ENCODE assay signal across 9 cellular contexts in genomic region chr3:31917303-31917903, GRCh38.
DNase-seq lines count a peak whose midpoint lies in the region; ATAC-seq, FAIRE-seq and TF ChIP-seq lines count a peak whose summit lies in the region.
"Had no signal": no experiment of that assay in that cellular context is flagged by ENCODE, and none has a peak within 500 bp of the region (broad histone marks: within the 10 kb centered on the region; RNA-seq: fewer than 3 reads in every experiment).

No MANE protein-coding gene starts in this region.

- H3K27ac ChIP-seq in HepG2 (ENCODE audit: extremely low read length, insufficient read depth, low read length) (peak overlapping the region; percentile 1), right lobe of liver (peak overlapping the region in 1 of 3 donors; percentile 11), duodenal mucosa (ENCODE audit: low read depth, low read length) (no peak overlapping the region), uterus (peak overlapping the region; percentile 54 to 57)

- CTCF ChIA-PET in HepG2 (lab: Yijun Ruan, JAX; ENCODE audit: low intra/inter-chr PET ratio, low total read pairs): no interaction called here

- H3K9me3 ChIP-seq in HepG2 (ENCODE audit: low read length) (peaks cover 8% of the 10 kb centered on the region; the same call in 1 of the 2 replicates), right lobe of liver (no peaks in the 10 kb centered on the region), duodenal mucosa (ENCODE audit: control insufficient read depth in 1 of 2, low read length in 2 of 2) (peaks cover 0 to 4% of the 10 kb centered on the region in 2 donors), uterus (peaks cover 0 to 12% of the 10 kb centered on the region in 2 donors)

- H3K4me3 ChIP-seq in HepG2 (replicated peaks in 1 of 3; ENCODE audit: insufficient read depth in 1 of 3, low read depth in 2 of 3, low read length in 3 of 3) (no peak overlapping the region), right lobe of liver (no peak overlapping the region), duodenal mucosa (ENCODE audit: low read depth in 1 of 2, low read length in 2 of 2) (peak overlapping the region; percentile 25 to 44), uterus (peak overlapping the region in 1 of 2 donors; percentile 14)

- peak; percentile 32; the same call in 2 of the 3 replicates for ATAC-seq in HepG2
- ATAC-seq in right lobe of liver: no peak
- ATAC-seq in HG03139 (IDR thresholded peaks at IDR 0.05; ENCODE audit: unreplicated experiment): peak; percentile 66

- no peaks in the 10 kb centered on the region for H4K20me1 ChIP-seq in HepG2 (ENCODE audit: insufficient read depth, low read length)

- BruUV-seq in HepG2 (replicated peaks; lab: Mats Ljungman, UMichigan): no TSS peak

- no peak for TF ChIP-seq POLR2A in HepG2 (IDR thresholded peaks at IDR 0.05; ENCODE audit: insufficient read depth in 1 of 2, low read depth in 2 of 2, low read length in 2 of 2)
- TF ChIP-seq POLR2A in right lobe of liver (IDR thresholded peaks at IDR 0.05): no peak
- no peak for TF ChIP-seq POLR2A in uterus (IDR thresholded peaks at IDR 0.05)

- 53% methylated on average over 3 of the region's 3 CpGs for whole genome bisulfite sequencing in HepG2 (ENCODE audit: low lambda C conversion rate)
- WGBS in right lobe of liver (ENCODE audit: insufficient coverage, low coverage, low lambda C conversion rate, missing lambda C conversion rate): 22% methylated on average over 3 of the region's 3 CpGs

- TF ChIP-seq CTCF in HepG2 (CRISPR knock-in tag; IDR thresholded peaks at IDR 0.05) (no peak), right lobe of liver (IDR thresholded peaks at IDR 0.05) (no peak), uterus (IDR thresholded peaks at IDR 0.05) (no peak)

- H3K36me3 ChIP-seq in HepG2 (replicated peaks in 1 of 2; ENCODE audit: control insufficient read depth in 1 of 2, insufficient read depth in 2 of 2, low read length in 2 of 2) (no peaks in the 10 kb centered on the region), right lobe of liver (no peaks in the 10 kb centered on the region), duodenal mucosa (ENCODE audit: control insufficient read depth in 1 of 2, insufficient read depth in 2 of 2, low read length in 2 of 2) (no peaks in the 10 kb centered on the region), uterus (no peaks in the 10 kb centered on the region)

- in situ Hi-C loops in HepG2 (cut with HindIII; ENCODE audit: extremely low pct_ligation_motif_present, low pct_unique_long_range_greater_than_20kb): no loop called here

- FAIRE-seq in HepG2 (lab: Jason Lieb, UNC): no peak

- TF ChIP-seq EP300 in HepG2 (IDR thresholded peaks at IDR 0.05; ENCODE audit: low read depth in 2 of 2, low read length in 2 of 2) (no peak), HepG2 (CRISPR knock-in tag; IDR thresholded peaks at IDR 0.05; ENCODE audit: borderline replicate concordance) (no peak)

- DNase-seq in HepG2 (ENCODE audit: low spot score) (no peak), right lobe of liver (no peak), uterus (no peak), NCI-H1048 (lab: John Stamatoyannopoulos, UW) (no peak), NCI-H2171 (lab: John Stamatoyannopoulos, UW) (no peak), LoVo (ENCODE audit: low spot score) (no peak)
- DNase-seq: DMS79 had no signal

- peaks cover 59% of the 10 kb centered on the region for H3K79me2 ChIP-seq in HepG2 (ENCODE audit: insufficient read depth, low read length)

- POLR2A ChIA-PET in HepG2 (lab: Yijun Ruan, JAX): no interaction called here

- peak overlapping the region; percentile 53 for H3K4me2 ChIP-seq in HepG2 (ENCODE audit: low read depth, low read length)

- intact Hi-C loops in HepG2 (cut with micrococcal nuclease; ENCODE audit: unreplicated experiment) (loop anchor here (5.0 kb wide), 1 partner anchor 55 kb away; no protein-coding TSS in a partner anchor), right lobe of liver (cut with DNase I) (no loop called here), uterus (cut with DNase I; ENCODE audit: low total_unique reads) (no loop called here)

- no peaks in the 10 kb centered on the region for H3K27me3 ChIP-seq in HepG2 (ENCODE audit: control insufficient read depth in 1 of 2, insufficient read depth in 2 of 2, low read length in 2 of 2)
- H3K27me3 ChIP-seq in right lobe of liver: no peaks in the 10 kb centered on the region
- no peaks in the 10 kb centered on the region for H3K27me3 ChIP-seq in duodenal mucosa (ENCODE audit: control insufficient read depth in 1 of 2, insufficient read depth in 2 of 2, low read length in 2 of 2)
- H3K27me3 ChIP-seq in uterus: no peaks in the 10 kb centered on the region

- H2AFZ ChIP-seq in HepG2 (ENCODE audit: low read length): no peak overlapping the region

- H3K4me1 ChIP-seq in HepG2 (ENCODE audit: insufficient read depth, low read length) (peaks cover 60% of the 10 kb centered on the region), right lobe of liver (peaks cover 0 to 6% (median 0%) of the 10 kb centered on the region in 4 donors), duodenal mucosa (ENCODE audit: control insufficient read depth in 1 of 2, insufficient read depth in 2 of 2, low read length in 2 of 2) (peaks cover 11 to 31% of the 10 kb centered on the region in 2 donors), uterus (no peaks in the 10 kb centered on the region)

- TF ChIP-seq RAD21 in HepG2 (CRISPR knock-in tag; IDR thresholded peaks at IDR 0.05): no peak

- H3K9ac ChIP-seq in HepG2 (ENCODE audit: insufficient read depth, low read depth, low read length) (peak overlapping the region; percentile 9; the same call in 1 of the 2 replicates), duodenal mucosa (ENCODE audit: low read depth in 1 of 2, low read length in 2 of 2) (peak overlapping the region; percentile 13 to 31)

TF ChIP-seq in HepG2, 621 proteins besides CTCF, POLR2A, EP300 and RAD21 (continues in another document):
- no peak for TF ChIP-seq BCL6 (CRISPR knock-in tag; IDR thresholded peaks at IDR 0.05)
- TF ChIP-seq AGO1 (IDR thresholded peaks at IDR 0.05; ENCODE audit: low read depth, low read length, poor library complexity, severe bottlenecking): no peak
- TF ChIP-seq, protein P1, sequence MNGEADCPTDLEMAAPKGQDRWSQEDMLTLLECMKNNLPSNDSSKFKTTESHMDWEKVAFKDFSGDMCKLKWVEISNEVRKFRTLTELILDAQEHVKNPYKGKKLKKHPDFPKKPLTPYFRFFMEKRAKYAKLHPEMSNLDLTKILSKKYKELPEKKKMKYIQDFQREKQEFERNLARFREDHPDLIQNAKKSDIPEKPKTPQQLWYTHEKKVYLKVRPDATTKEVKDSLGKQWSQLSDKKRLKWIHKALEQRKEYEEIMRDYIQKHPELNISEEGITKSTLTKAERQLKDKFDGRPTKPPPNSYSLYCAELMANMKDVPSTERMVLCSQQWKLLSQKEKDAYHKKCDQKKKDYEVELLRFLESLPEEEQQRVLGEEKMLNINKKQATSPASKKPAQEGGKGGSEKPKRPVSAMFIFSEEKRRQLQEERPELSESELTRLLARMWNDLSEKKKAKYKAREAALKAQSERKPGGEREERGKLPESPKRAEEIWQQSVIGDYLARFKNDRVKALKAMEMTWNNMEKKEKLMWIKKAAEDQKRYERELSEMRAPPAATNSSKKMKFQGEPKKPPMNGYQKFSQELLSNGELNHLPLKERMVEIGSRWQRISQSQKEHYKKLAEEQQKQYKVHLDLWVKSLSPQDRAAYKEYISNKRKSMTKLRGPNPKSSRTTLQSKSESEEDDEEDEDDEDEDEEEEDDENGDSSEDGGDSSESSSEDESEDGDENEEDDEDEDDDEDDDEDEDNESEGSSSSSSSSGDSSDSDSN (CRISPR knock-in tag; IDR thresholded peaks at IDR 0.05): no peak
- no peak for TF ChIP-seq STAT6 (CRISPR knock-in tag; IDR thresholded peaks at IDR 0.05; ENCODE audit: borderline replicate concordance)
- TF ChIP-seq ZNF703 (CRISPR knock-in tag; IDR thresholded peaks at IDR 0.05; ENCODE audit: borderline replicate concordance): no peak
- no peak for TF ChIP-seq HMG20B (CRISPR knock-in tag; conservative IDR thresholded peaks at IDR 0.05)
- no peak for TF ChIP-seq SRF (IDR thresholded peaks at IDR 0.05; ENCODE audit: low read depth, low read length)
- TF ChIP-seq SNAPC2 (CRISPR knock-in tag; IDR thresholded peaks at IDR 0.05): no peak
- TF ChIP-seq SP1 (IDR thresholded peaks at IDR 0.05): no peak
- TF ChIP-seq SP1 (CRISPR knock-in tag; IDR thresholded peaks at IDR 0.05): no peak
- no peak for TF ChIP-seq ZNF878 (CRISPR knock-in tag; IDR thresholded peaks at IDR 0.05)
- peak; percentile 79; the same call in 1 of the 2 replicates for TF ChIP-seq KAT2B (IDR thresholded peaks at IDR 0.05; ENCODE audit: borderline replicate concordance, low read depth, low read length)
- no peak for TF ChIP-seq GZF1 (CRISPR knock-in tag; IDR thresholded peaks at IDR 0.05)
- TF ChIP-seq NR0B2 (CRISPR knock-in tag; IDR thresholded peaks at IDR 0.05): no peak
- no peak for TF ChIP-seq ZNF160 (CRISPR knock-in tag; IDR thresholded peaks at IDR 0.05)

Comparison
In these comparisons a context has a peak if more than half of its experiments do, and no peak if none do; other contexts are left out.
1. ATAC-seq: peak in HepG2 (single experiment) and HG03139 (single experiment); none in right lobe of liver (0 of 4).
2. H3K4me3 ChIP-seq: peak in duodenal mucosa (2 of 2); none in HepG2 (0 of 3) and right lobe of liver (0 of 3).